8 cellular contexts compared by ENCODE assay signal in genomic region chr7:5047127-5047526, GRCh38. TPM values are rescaled to one million over a fixed set of nuclear protein-coding genes. Genes with fewer than 3 reads are reported as not detected.
DNase-seq lines count a peak whose midpoint lies in the region; ATAC-seq, FAIRE-seq and TF ChIP-seq lines count a peak whose summit lies in the region.
"Not testable (repeated sequence)": the region's sequence is repeated elsewhere in the genome, so short reads cannot be mapped to it uniquely, and the experiment has no call there.

No MANE protein-coding gene starts in this region.

- intact Hi-C loops in Caco-2 (cut with micrococcal nuclease; ENCODE audit: unreplicated experiment); upper lobe of right lung (cut with DNase I): not testable (repeated sequence)
- intact Hi-C loops in activated T-helper 2 cell treated with anti-CD3 and anti-CD28 coated beads, Interferon-gamma antibody, Interleukin-2, Interleukin-4, amounts not matched to agents 10 μg/mL and 5 μg/mL and 100 μg/mL, durations not matched to agents 14 hours and 24 hours and 36 hours (cut with micrococcal nuclease), result loop anchor here (5.0 to 10.0 kb wide), 2 partner anchors 75 to 148 kb away; partner anchors contain the start of gene WIPI2

- dilution Hi-C loops in keratinocyte (cut with MboI; ENCODE audit: extremely low pct_ligation_motif_present, low sequenced_read_pairs), result not testable (repeated sequence)

- not testable (repeated sequence) for H3K27ac Mint-ChIP-seq in Caco-2 (ENCODE audit: unreplicated experiment); WTC11; activated T-helper 2 cell treated with anti-CD3 and anti-CD28 coated beads, Interferon-gamma antibody, Interleukin-2, Interleukin-4, amounts not matched to agents 10 μg/mL and 5 μg/mL and 100 μg/mL, durations not matched to agents 14 hours and 24 hours and 36 hours; chondrocyte (ENCODE audit: unreplicated experiment); neural progenitor cell

- POLR2A ChIA-PET in Caco-2 (lab: Charles Lee); WTC11 (lab: Charles Lee): not testable (repeated sequence)

- not testable (repeated sequence) for H3K4me3 ChIP-seq in Caco-2 (ENCODE audit: low read depth, low read length); keratinocyte (ENCODE audit: control insufficient read depth in 2 of 3, extremely low read depth in 1 of 3, insufficient read depth in 2 of 3, low read depth in 1 of 3, low read length in 3 of 3)
- H3K4me3 ChIP-seq in Loucy (ENCODE audit: low read length, poor library complexity, severe bottlenecking) (peak overlapping the region; percentile 97), neural progenitor cell (peak overlapping the region; percentile 72), upper lobe of right lung (peak overlapping the region; percentile 95)

- H3K36me3 Mint-ChIP-seq in Caco-2 (ENCODE audit: insufficient read depth, unreplicated experiment) (peaks cover 51% of the 10 kb centered on the region), WTC11 (peaks cover 42% of the 10 kb centered on the region), chondrocyte (ENCODE audit: low read depth) (peaks cover 27% of the 10 kb centered on the region), neural progenitor cell (peaks cover 43% of the 10 kb centered on the region)
- H3K36me3 Mint-ChIP-seq in activated T-helper 2 cell treated with anti-CD3 and anti-CD28 coated beads, Interferon-gamma antibody, Interleukin-2, Interleukin-4, amounts not matched to agents 10 μg/mL and 5 μg/mL and 100 μg/mL, durations not matched to agents 14 hours and 24 hours and 36 hours (ENCODE audit: low read depth), result peaks cover 76% of the 10 kb centered on the region

- H4K20me1 ChIP-seq in Loucy (ENCODE audit: insufficient read depth, low read length, poor library complexity, severe bottlenecking), result peaks cover 11% of the 10 kb centered on the region
- not testable (repeated sequence) for H4K20me1 ChIP-seq in keratinocyte (ENCODE audit: control insufficient read depth, extremely low read depth, insufficient read depth, low read length); neural progenitor cell (ENCODE audit: low read depth)

- H3K9me2 ChIP-seq in Loucy (replicated peaks; ENCODE audit: low read depth, low read length), result not testable (repeated sequence)

- not testable (repeated sequence) for H3K27ac ChIP-seq in keratinocyte (ENCODE audit: control insufficient read depth, insufficient read depth, low read length); neural progenitor cell; upper lobe of right lung

- not testable (repeated sequence) for H3K27me3 Mint-ChIP-seq in Caco-2 (ENCODE audit: insufficient read depth, unreplicated experiment); activated T-helper 2 cell treated with anti-CD3 and anti-CD28 coated beads, Interferon-gamma antibody, Interleukin-2, Interleukin-4, amounts not matched to agents 10 μg/mL and 5 μg/mL and 100 μg/mL, durations not matched to agents 14 hours and 24 hours and 36 hours (ENCODE audit: low read depth); chondrocyte (ENCODE audit: low read depth); neural progenitor cell (ENCODE audit: insufficient read depth, low read depth)
- H3K27me3 Mint-ChIP-seq in WTC11 (ENCODE audit: low read depth), result peaks cover 16% of the 10 kb centered on the region

- H3F3A ChIP-seq in Loucy (ENCODE audit: low read depth); neural progenitor cell (ENCODE audit: low read depth): not testable (repeated sequence)

- not testable (repeated sequence) for FAIRE-seq in keratinocyte (lab: Jason Lieb, UNC)

- H3K4me2 ChIP-seq in Loucy (ENCODE audit: low read depth, low read length, poor library complexity, severe bottlenecking), result peak overlapping the region; percentile 76
- H3K4me2 ChIP-seq in keratinocyte (ENCODE audit: control insufficient read depth, extremely low read depth, insufficient read depth, low read depth, low read length), result peak overlapping the region; percentile 16
- peak overlapping the region; percentile 80 for H3K4me2 ChIP-seq in neural progenitor cell

- ATAC-seq in WTC11, upper lobe of right lung: not testable (repeated sequence)

- not testable (repeated sequence) for H3K27me3 ChIP-seq in Caco-2 (replicated peaks; ENCODE audit: control insufficient read depth, insufficient read depth, low read length); Loucy (ENCODE audit: insufficient read depth, low read length, poor library complexity, severe bottlenecking); keratinocyte (ENCODE audit: control insufficient read depth, extremely low read depth, insufficient read depth, low read length); neural progenitor cell; upper lobe of right lung

- not testable (repeated sequence) for H3K9ac ChIP-seq in Loucy (ENCODE audit: low read depth, low read length, poor library complexity, severe bottlenecking); keratinocyte (ENCODE audit: control insufficient read depth, extremely low read depth, insufficient read depth, low read length); neural progenitor cell

- H3K79me2 ChIP-seq in Loucy (ENCODE audit: insufficient read depth, low read length), result peaks cover 37% of the 10 kb centered on the region; the same call in 1 of the 2 replicates
- peaks cover 20% of the 10 kb centered on the region for H3K79me2 ChIP-seq in keratinocyte (ENCODE audit: control insufficient read depth, insufficient read depth, low read length)
- H3K79me2 ChIP-seq in neural progenitor cell (ENCODE audit: low read depth), result peaks cover 36% of the 10 kb centered on the region

- H3K36me3 ChIP-seq in Caco-2 (ENCODE audit: control insufficient read depth, insufficient read depth, low read length); keratinocyte (ENCODE audit: control insufficient read depth in 2 of 2, extremely low read depth in 1 of 2, insufficient read depth in 2 of 2, low read length in 2 of 2): not testable (repeated sequence)
- peaks cover 21% of the 10 kb centered on the region; the same call in 1 of the 2 replicates for H3K36me3 ChIP-seq in Loucy (ENCODE audit: insufficient read depth, low read length)
- peaks cover 28% of the 10 kb centered on the region for H3K36me3 ChIP-seq in neural progenitor cell
- H3K36me3 ChIP-seq in upper lobe of right lung, result peaks cover 20% of the 10 kb centered on the region

- H3K9me3 Mint-ChIP-seq in Caco-2 (ENCODE audit: unreplicated experiment), result peaks cover 28% of the 10 kb centered on the region
- H3K9me3 Mint-ChIP-seq in WTC11, result peaks cover 31% of the 10 kb centered on the region
- H3K9me3 Mint-ChIP-seq in activated T-helper 2 cell treated with anti-CD3 and anti-CD28 coated beads, Interferon-gamma antibody, Interleukin-2, Interleukin-4, amounts not matched to agents 10 μg/mL and 5 μg/mL and 100 μg/mL, durations not matched to agents 14 hours and 24 hours and 36 hours, result peaks cover 29% of the 10 kb centered on the region
- peaks cover 18% of the 10 kb centered on the region for H3K9me3 Mint-ChIP-seq in chondrocyte (ENCODE audit: low read depth)
- H3K9me3 Mint-ChIP-seq in neural progenitor cell, result peaks cover 35% of the 10 kb centered on the region

- not testable (repeated sequence) for H2AFZ ChIP-seq in Loucy (ENCODE audit: low read length); keratinocyte (ENCODE audit: control insufficient read depth, low read length); neural progenitor cell (replicated peaks)

- DNase-seq in Caco-2; WTC11 (ENCODE audit: low spot score); activated T-helper 2 cell treated with anti-CD3 and anti-CD28 coated beads, Interferon-gamma antibody, Interleukin-2, Interleukin-4, amounts not matched to agents 10 μg/mL and 5 μg/mL and 100 μg/mL, durations not matched to agents 14 hours and 24 hours and 36 hours (ENCODE audit: low spot score); chondrocyte (ENCODE audit: low spot score); keratinocyte (ENCODE audit: low read depth, low spot score); neural progenitor cell (ENCODE audit: low spot score); upper lobe of right lung: not testable (repeated sequence)

- CTCF ChIA-PET in Caco-2 (lab: Charles Lee), result interaction anchor here (0.6 kb wide), 1 partner anchor 358 kb away, joined by 3 read pairs; no protein-coding TSS in a partner anchor
- CTCF ChIA-PET in WTC11 (lab: Charles Lee), result interaction anchor here (0.6 kb wide), 1 partner anchor 82 kb away, joined by 3 read pairs; no protein-coding TSS in a partner anchor

- not testable (repeated sequence) for H3K4me1 Mint-ChIP-seq in Caco-2 (ENCODE audit: low read depth, unreplicated experiment); WTC11; neural progenitor cell
- peaks cover 13% of the 10 kb centered on the region for H3K4me1 Mint-ChIP-seq in activated T-helper 2 cell treated with anti-CD3 and anti-CD28 coated beads, Interferon-gamma antibody, Interleukin-2, Interleukin-4, amounts not matched to agents 10 μg/mL and 5 μg/mL and 100 μg/mL, durations not matched to agents 14 hours and 24 hours and 36 hours (ENCODE audit: low read depth)
- H3K4me1 Mint-ChIP-seq in chondrocyte (ENCODE audit: low read depth), result peaks cover 15% of the 10 kb centered on the region

- H3K4me3 Mint-ChIP-seq in Caco-2 (ENCODE audit: unreplicated experiment) (peak overlapping the region; percentile 89), WTC11 (peak overlapping the region; percentile 88), chondrocyte (ENCODE audit: unreplicated experiment) (peak overlapping the region; percentile 93), neural progenitor cell (peak overlapping the region; percentile 94)
- H3K4me3 Mint-ChIP-seq in activated T-helper 2 cell treated with anti-CD3 and anti-CD28 coated beads, Interferon-gamma antibody, Interleukin-2, Interleukin-4, amounts not matched to agents 10 μg/mL and 5 μg/mL and 100 μg/mL, durations not matched to agents 14 hours and 24 hours and 36 hours (ENCODE audit: low read depth), result peak overlapping the region; percentile 95

- H3K4me1 ChIP-seq in Caco-2; Loucy (ENCODE audit: insufficient read depth, low read length, poor library complexity, severe bottlenecking); keratinocyte (ENCODE audit: control insufficient read depth, extremely low read depth, insufficient read depth, low read length); neural progenitor cell; upper lobe of right lung: not testable (repeated sequence)

- not testable (repeated sequence) for H3K9me3 ChIP-seq in Caco-2; keratinocyte (ENCODE audit: control insufficient read depth, low read depth, low read length)
- H3K9me3 ChIP-seq in Loucy (ENCODE audit: insufficient read depth, low read depth, low read length) (peaks cover 14% of the 10 kb centered on the region; the same call in 1 of the 2 replicates), neural progenitor cell (ENCODE audit: low read depth) (peaks cover 12% of the 10 kb centered on the region), upper lobe of right lung (peaks cover 15% of the 10 kb centered on the region)

- BruUV-seq in Caco-2 (replicated peaks; lab: Mats Ljungman, UMichigan), result not testable (repeated sequence)

- not testable (repeated sequence) for H3K9me1 ChIP-seq in keratinocyte (ENCODE audit: control insufficient read depth, extremely low read depth, insufficient read depth, low read length)

- TF ChIP-seq CTCF in Caco-2 (IDR thresholded peaks at IDR 0.05; ENCODE audit: insufficient read depth in 1 of 2, low read depth in 1 of 2, low read length in 1 of 2, severe bottlenecking in 1 of 2, unreplicated experiment in 1 of 2); Loucy (conservative IDR thresholded peaks at IDR 0.05; ENCODE audit: low read length); WTC11 (IDR thresholded peaks at IDR 0.05); chondrocyte (IDR thresholded peaks at IDR 0.05); keratinocyte (optimal IDR thresholded peaks at IDR 0.05 in 1 of 3, IDR thresholded peaks at IDR 0.05 in 1 of 3, conservative IDR thresholded peaks at IDR 0.05 in 1 of 3; ENCODE audit: extremely low read depth in 1 of 3, insufficient read depth in 2 of 3, low read length in 3 of 3); neural progenitor cell (IDR thresholded peaks at IDR 0.05); upper lobe of right lung (IDR thresholded peaks at IDR 0.05): not testable (repeated sequence)

RNA-seq across cellular contexts. Expression of gene RBAK, which starts 1.5 kb away (rescaled TPM):
- total RNA-seq in Caco-2 (2022), result 16.0 and 16.1 TPM in 2 replicates
- 13.5 to 14.5 TPM (median 14.2 TPM) in 3 replicates for total RNA-seq in WTC11 (2021)
- 14.1 and 15.4 TPM in 2 replicates for total RNA-seq in activated T-helper 2 cell treated with anti-CD3 and anti-CD28 coated beads, Interferon-gamma antibody, Interleukin-2, Interleukin-4, amounts not matched to agents 10 μg/mL and 5 μg/mL and 100 μg/mL, durations not matched to agents 14 hours and 24 hours and 36 hours
- total RNA-seq in chondrocyte, result 9.9 to 13.1 TPM (median 10.0 TPM) in 3 replicates
- polyA plus RNA-seq in keratinocyte, result 2.9 to 6.7 TPM (median 4.2 TPM) in 3 replicates
- 9.0 TPM for polyA plus RNA-seq in keratinocyte (2011; ENCODE audit: low read depth)
- polyA plus RNA-seq in keratinocyte (2011; cell fraction: cytosol; rRNA removed), result 1.9 and 4.2 TPM in 2 replicates
- polyA plus RNA-seq in keratinocyte (2011; cell fraction: nucleus; rRNA removed), result 8.2 and 11.5 TPM in 2 replicates
- 4.6 and 4.7 TPM in 2 replicates for polyA plus RNA-seq in keratinocyte (2012; ENCODE audit: low replicate concordance)
- polyA minus RNA-seq in keratinocyte, result 1.0 to 8.9 TPM (median 2.4 TPM) in 3 replicates
- polyA minus RNA-seq in keratinocyte (2011; cell fraction: cytosol; rRNA and poly(A)+ RNA removed), result 3.5 TPM
- 5.9 and 14.4 TPM in 2 replicates for polyA minus RNA-seq in keratinocyte (2011; cell fraction: nucleus; rRNA and poly(A)+ RNA removed)
- 14.8 and 24.5 TPM in 2 replicates for total RNA-seq in neural progenitor cell (ENCODE audit: low replicate concordance)
- 9.8 TPM for total RNA-seq in upper lobe of right lung

Comparison
In these comparisons a context has a peak if more than half of its experiments do, and no peak if none do; other contexts are left out.
1. H3K4me2 ChIP-seq: peak in every context shown above with its lines; median percentile 80 in neural progenitor cell; 76 in Loucy; 16 in keratinocyte.